In genomic region chr13:25171170-25171516, GRCh38 we compare ENCODE assay signal across 9 cellular contexts. TPM values are rescaled to one million over a fixed set of nuclear protein-coding genes. Genes with fewer than 3 reads are reported as not detected.
DNase-seq lines count a peak whose midpoint lies in the region; ATAC-seq and TF ChIP-seq lines count a peak whose summit lies in the region.
"Had no signal": no experiment of that assay in that cellular context is flagged by ENCODE, and none has a peak within 500 bp of the region (broad histone marks: within the 10 kb centered on the region; RNA-seq: fewer than 3 reads in every experiment).

No MANE protein-coding gene starts in this region.

- H3K4me3 ChIP-seq in SK-N-SH (ENCODE audit: low read depth in 2 of 2, low read length in 1 of 2) = peak overlapping the region; percentile 30 to 55
- H3K4me3 ChIP-seq in iPS-18c (ENCODE audit: insufficient read depth, low read depth, low read length) = peak overlapping the region; percentile 59

- TF ChIP-seq EP300 in SK-N-SH (IDR thresholded peaks at IDR 0.05; ENCODE audit: borderline replicate concordance in 1 of 2, low read depth in 1 of 2, low read length in 1 of 2) = no peak

- ATAC-seq in SK-N-SH treated with all-trans-retinoic acid at 6 μM for 48 hours = no peak
- no peak for ATAC-seq in stimulated activated naive B cell treated with anti-CD40 and anti-IgM and Interleukin-4, amounts not matched to agents 10 μg/mL and 1 μg/mL and 100 μg/mL, for 72 hours (replicated peaks)

- no peak for TF ChIP-seq CTCF in SK-N-SH (IDR thresholded peaks at IDR 0.05)

- no peak for TF ChIP-seq RAD21 in SK-N-SH (IDR thresholded peaks at IDR 0.05; ENCODE audit: low read length)

- H3K9me3 ChIP-seq in SK-N-SH (no peaks in the 10 kb centered on the region), iPS-18c (ENCODE audit: control insufficient read depth, insufficient read depth, low read length) (peaks cover 4% of the 10 kb centered on the region)

- no peaks in the 10 kb centered on the region for H3K9me3 Mint-ChIP-seq in activated T-helper 1 cell treated with anti-CD3 and anti-CD28 coated beads, Interleukin-12 subunit alpha, Interleukin-12 subunit beta, Interleukin-2, Interleukin-4 antibody, amounts not matched to agents 30 ng/mL and 10 ng/mL and 1 ng/mL, durations not matched to agents 14 hours and 24 hours and 36 hours
- H3K9me3 Mint-ChIP-seq in stimulated activated naive B cell treated with anti-CD40 and anti-IgM and Interleukin-4, amounts not matched to agents 10 μg/mL and 1 μg/mL and 100 μg/mL, for 72 hours = no peaks in the 10 kb centered on the region

- peaks cover 10% of the 10 kb centered on the region for H3K4me1 Mint-ChIP-seq in activated T-helper 1 cell treated with anti-CD3 and anti-CD28 coated beads, Interleukin-12 subunit alpha, Interleukin-12 subunit beta, Interleukin-2, Interleukin-4 antibody, amounts not matched to agents 30 ng/mL and 10 ng/mL and 1 ng/mL, durations not matched to agents 14 hours and 24 hours and 36 hours (ENCODE audit: low read depth)
- H3K4me1 Mint-ChIP-seq in stimulated activated naive B cell treated with anti-CD40 and anti-IgM and Interleukin-4, amounts not matched to agents 10 μg/mL and 1 μg/mL and 100 μg/mL, for 72 hours = peaks cover 13 to 15% of the 10 kb centered on the region in 2 donors

- peaks cover 60% of the 10 kb centered on the region for H3K27me3 ChIP-seq in SK-N-SH (ENCODE audit: insufficient read depth)

- no peak overlapping the region for H3K27ac ChIP-seq in SK-N-SH (ENCODE audit: low read depth in 2 of 2, low read length in 1 of 2)

- no peaks in the 10 kb centered on the region for H3F3A ChIP-seq in SK-N-SH (replicated peaks; ENCODE audit: insufficient read depth)

- peaks cover 0 to 7% of the 10 kb centered on the region in 2 experiments; a peak in 2 of 4 replicates for H3K4me1 ChIP-seq in SK-N-SH (ENCODE audit: control insufficient read depth in 1 of 2, insufficient read depth in 2 of 2, low read depth in 1 of 2, low read length in 1 of 2)

- intact Hi-C loops in activated T-helper 1 cell treated with anti-CD3 and anti-CD28 coated beads, Interleukin-12 subunit alpha, Interleukin-12 subunit beta, Interleukin-2, Interleukin-4 antibody, amounts not matched to agents 30 ng/mL and 10 ng/mL and 1 ng/mL, durations not matched to agents 14 hours and 24 hours and 36 hours (cut with micrococcal nuclease) = no loop called here

- no peaks in the 10 kb centered on the region for H3K9me2 ChIP-seq in SK-N-SH

- H3K36me3 Mint-ChIP-seq in activated T-helper 1 cell treated with anti-CD3 and anti-CD28 coated beads, Interleukin-12 subunit alpha, Interleukin-12 subunit beta, Interleukin-2, Interleukin-4 antibody, amounts not matched to agents 30 ng/mL and 10 ng/mL and 1 ng/mL, durations not matched to agents 14 hours and 24 hours and 36 hours (ENCODE audit: low read depth) = no peaks in the 10 kb centered on the region
- peaks cover 3 to 7% of the 10 kb centered on the region in 2 donors for H3K36me3 Mint-ChIP-seq in stimulated activated naive B cell treated with anti-CD40 and anti-IgM and Interleukin-4, amounts not matched to agents 10 μg/mL and 1 μg/mL and 100 μg/mL, for 72 hours

- H3K27ac Mint-ChIP-seq in activated T-helper 1 cell treated with anti-CD3 and anti-CD28 coated beads, Interleukin-12 subunit alpha, Interleukin-12 subunit beta, Interleukin-2, Interleukin-4 antibody, amounts not matched to agents 30 ng/mL and 10 ng/mL and 1 ng/mL, durations not matched to agents 14 hours and 24 hours and 36 hours = no peak overlapping the region
- peak overlapping the region; percentile 82 for H3K27ac Mint-ChIP-seq in stimulated activated naive B cell treated with anti-CD40 and anti-IgM and Interleukin-4, amounts not matched to agents 10 μg/mL and 1 μg/mL and 100 μg/mL, for 72 hours

- no peak for DNase-seq in SK-N-SH
- DNase-seq in activated T-helper 1 cell treated with anti-CD3 and anti-CD28 coated beads, Interleukin-12 subunit alpha, Interleukin-12 subunit beta, Interleukin-2, Interleukin-4 antibody, amounts not matched to agents 30 ng/mL and 10 ng/mL and 1 ng/mL, durations not matched to agents 14 hours and 24 hours and 36 hours (ENCODE audit: low spot score) = no peak
- no peak for DNase-seq in stimulated activated naive B cell treated with anti-CD40 and anti-IgM and Interleukin-4, amounts not matched to agents 10 μg/mL and 1 μg/mL and 100 μg/mL, for 72 hours
- DNase-seq in GM19240 (ENCODE audit: insufficient read length, low spot score) = no peak
- no peak for DNase-seq in T-helper 9 cell
- no peak for DNase-seq in cortex of kidney (lab: John Stamatoyannopoulos, UW)

- H3K4me3 Mint-ChIP-seq in activated T-helper 1 cell treated with anti-CD3 and anti-CD28 coated beads, Interleukin-12 subunit alpha, Interleukin-12 subunit beta, Interleukin-2, Interleukin-4 antibody, amounts not matched to agents 30 ng/mL and 10 ng/mL and 1 ng/mL, durations not matched to agents 14 hours and 24 hours and 36 hours = peak overlapping the region; percentile 70
- peak overlapping the region; percentile 77 to 83 for H3K4me3 Mint-ChIP-seq in stimulated activated naive B cell treated with anti-CD40 and anti-IgM and Interleukin-4, amounts not matched to agents 10 μg/mL and 1 μg/mL and 100 μg/mL, for 72 hours

- H3K4me2 ChIP-seq in SK-N-SH = peak overlapping the region; percentile 72; the same call in 1 of the 2 replicates

- H3K27me3 Mint-ChIP-seq in activated T-helper 1 cell treated with anti-CD3 and anti-CD28 coated beads, Interleukin-12 subunit alpha, Interleukin-12 subunit beta, Interleukin-2, Interleukin-4 antibody, amounts not matched to agents 30 ng/mL and 10 ng/mL and 1 ng/mL, durations not matched to agents 14 hours and 24 hours and 36 hours (ENCODE audit: insufficient read depth) = peaks cover 63% of the 10 kb centered on the region
- peaks cover 55 to 76% of the 10 kb centered on the region in 2 donors for H3K27me3 Mint-ChIP-seq in stimulated activated naive B cell treated with anti-CD40 and anti-IgM and Interleukin-4, amounts not matched to agents 10 μg/mL and 1 μg/mL and 100 μg/mL, for 72 hours

- WGBS in SK-N-SH (ENCODE audit: low lambda C conversion rate) = under 1% methylated on average over 33 of the region's 36 CpGs

- no peaks in the 10 kb centered on the region for H3K79me2 ChIP-seq in SK-N-SH (ENCODE audit: insufficient read depth)

- no peaks in the 10 kb centered on the region for H4K20me1 ChIP-seq in SK-N-SH (ENCODE audit: insufficient read depth)

- POLR2A ChIA-PET in SK-N-SH (lab: Yijun Ruan, JAX) = no interaction called here

- CTCF ChIA-PET in SK-N-SH (lab: Yijun Ruan, JAX) = interaction anchor here (1.8 kb wide), 1 partner anchor 18 kb away, joined by 5 read pairs; no protein-coding TSS in a partner anchor

- H3K36me3 ChIP-seq in SK-N-SH (replicated peaks in 1 of 2; ENCODE audit: control insufficient read depth in 1 of 2, insufficient read depth in 2 of 2, low read length in 1 of 2) = no peaks in the 10 kb centered on the region

- H3K9ac ChIP-seq in SK-N-SH = no peak overlapping the region

- H2AFZ ChIP-seq in SK-N-SH (ENCODE audit: low read depth) = no peak overlapping the region

TF ChIP-seq in SK-N-SH, 30 proteins besides CTCF, POLR2A, EP300 and RAD21:
- TF ChIP-seq GATA2 (CRISPR knock-in tag; IDR thresholded peaks at IDR 0.05) = no peak
- TF ChIP-seq EZH2phosphoT487 (IDR thresholded peaks at IDR 0.05; ENCODE audit: borderline replicate concordance, low read depth) = peak; percentile 88; the same call in 1 of the 2 replicates

TF ChIP-seq in SK-N-SH treated with all-trans-retinoic acid at 6 μM for 48 hours, 23 proteins besides CTCF, POLR2A, EP300 and RAD21 (continues in another document):
- TF ChIP-seq, protein P1, sequence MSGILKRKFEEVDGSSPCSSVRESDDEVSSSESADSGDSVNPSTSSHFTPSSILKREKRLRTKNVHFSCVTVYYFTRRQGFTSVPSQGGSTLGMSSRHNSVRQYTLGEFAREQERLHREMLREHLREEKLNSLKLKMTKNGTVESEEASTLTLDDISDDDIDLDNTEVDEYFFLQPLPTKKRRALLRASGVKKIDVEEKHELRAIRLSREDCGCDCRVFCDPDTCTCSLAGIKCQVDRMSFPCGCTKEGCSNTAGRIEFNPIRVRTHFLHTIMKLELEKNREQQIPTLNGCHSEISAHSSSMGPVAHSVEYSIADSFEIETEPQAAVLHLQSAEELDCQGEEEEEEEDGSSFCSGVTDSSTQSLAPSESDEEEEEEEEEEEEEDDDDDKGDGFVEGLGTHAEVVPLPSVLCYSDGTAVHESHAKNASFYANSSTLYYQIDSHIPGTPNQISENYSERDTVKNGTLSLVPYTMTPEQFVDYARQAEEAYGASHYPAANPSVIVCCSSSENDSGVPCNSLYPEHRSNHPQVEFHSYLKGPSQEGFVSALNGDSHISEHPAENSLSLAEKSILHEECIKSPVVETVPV (CRISPR knock-in tag; IDR thresholded peaks at IDR 0.05) = no peak
- TF ChIP-seq ZNF8 (CRISPR knock-in tag; IDR thresholded peaks at IDR 0.05) (no peak), ZNF565 (CRISPR knock-in tag; conservative IDR thresholded peaks at IDR 0.05; ENCODE audit: low read depth) (no peak), SNAI2 (CRISPR knock-in tag; IDR thresholded peaks at IDR 0.05) (no peak), ZFP3 (CRISPR knock-in tag; IDR thresholded peaks at IDR 0.05) (no peak), CREB5 (CRISPR knock-in tag; IDR thresholded peaks at IDR 0.05; ENCODE audit: low read depth) (no peak), ZFP30 (CRISPR knock-in tag; IDR thresholded peaks at IDR 0.05) (no peak), RARB (CRISPR knock-in tag; IDR thresholded peaks at IDR 0.05) (no peak)

RNA-seq across cellular contexts. Expression of gene AMER2, which starts 0.9 kb away (rescaled TPM):
- not detected in 2 replicates for polyA plus RNA-seq in SK-N-SH (2012; rRNA removed)
- polyA plus RNA-seq in SK-N-SH (2012; cell fraction: cytosol; rRNA removed) = not detected in 2 replicates
- not detected in 2 replicates for polyA plus RNA-seq in SK-N-SH (2012; cell fraction: nucleus; rRNA removed)
- total RNA-seq in activated T-helper 1 cell treated with anti-CD3 and anti-CD28 coated beads, Interleukin-12 subunit alpha, Interleukin-12 subunit beta, Interleukin-2, Interleukin-4 antibody, amounts not matched to agents 30 ng/mL and 10 ng/mL and 1 ng/mL, durations not matched to agents 14 hours and 24 hours and 36 hours = not detected in 2 replicates
- polyA plus RNA-seq: AG04450 had no signal
